Comparison of ENCODE assay signal across 8 cellular contexts in the genomic region with DNA sequence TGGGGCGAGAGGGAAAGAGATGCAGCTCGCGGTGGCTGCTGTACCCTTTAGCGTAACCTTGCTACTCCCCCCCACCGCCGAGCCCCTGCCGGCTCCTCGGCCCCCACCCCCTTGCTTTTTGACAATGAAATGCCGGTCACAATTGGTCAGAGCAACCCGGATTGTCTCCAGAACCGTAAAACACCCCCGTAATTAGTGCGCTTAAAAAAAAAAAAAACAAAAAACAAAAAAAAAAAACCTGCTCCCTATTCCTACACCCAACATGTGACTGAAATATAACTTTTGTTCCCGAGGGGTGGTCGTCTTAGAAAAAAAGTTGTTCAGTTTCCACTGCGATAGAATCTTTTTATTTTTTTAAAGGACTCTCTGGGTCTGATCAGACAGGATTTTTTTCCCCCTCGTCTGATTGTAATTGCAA. TPM values are rescaled to one million over a fixed set of nuclear protein-coding genes. Genes with fewer than 3 reads are reported as not detected.
A peak's percentile ranks its signal among the peaks of the same experiment; 100 is the strongest.
DNase-seq lines count a peak whose midpoint lies in the region; ATAC-seq and TF ChIP-seq lines count a peak whose summit lies in the region.

No MANE protein-coding gene starts in this region.

- H3K4me3 Mint-ChIP-seq in activated naive CD8-positive, alpha-beta T cell treated with anti-CD3 and anti-CD28 coated beads, Interleukin-2, amount 10 ng/mL, durations not matched to agents 7 days and 5 days: peak overlapping the region; percentile 98

- H3K4me1 ChIP-seq in heart right ventricle (peaks cover 11 to 49% (median 41%) of the 10 kb centered on the region in 9 donors), tibial nerve (peaks cover 0 to 43% (median 22%) of the 10 kb centered on the region in 4 donors)

- no peak for TF ChIP-seq EP300 in tibial nerve (IDR thresholded peaks at IDR 0.05)

- peak in 1 of 2 donors; percentile 49 for DNase-seq in heart right ventricle
- no peak for DNase-seq in Right ventricle myocardium inferior (ENCODE audit: missing footprints)
- DNase-seq in activated naive CD8-positive, alpha-beta T cell treated with anti-CD3 and anti-CD28 coated beads, Interleukin-2, amount 10 ng/mL, durations not matched to agents 7 days and 5 days: no peak
- no peak for DNase-seq in kidney epithelial cell (ENCODE audit: low read depth)
- no peak for DNase-seq in tibial nerve (ENCODE audit: low spot score in 2 of 2)
- DNase-seq in EL: no peak

- TF ChIP-seq POLR2A in tibial nerve (IDR thresholded peaks at IDR 0.05): no peak

- H3K4me3 ChIP-seq in heart right ventricle (peak overlapping the region; percentile 56 to 94 (median 88)), kidney epithelial cell (ENCODE audit: low read depth, low read length) (peak overlapping the region; percentile 91), tibial nerve (peak overlapping the region; percentile 69 to 86 (median 78))

- H3K9me3 ChIP-seq in heart right ventricle (peaks cover 0 to 5% (median 0%) of the 10 kb centered on the region in 11 donors), tibial nerve (no peaks in the 10 kb centered on the region)

- WGBS in heart right ventricle, 2 donors: 0 to 1% methylated on average over 17 of the region's 17 CpGs
- WGBS in tibial nerve, 2 donors: 0 to 1% methylated on average over 16 of the region's 17 CpGs

- POLR2A ChIA-PET in activated naive CD8-positive, alpha-beta T cell treated with anti-CD3 and anti-CD28 coated beads, Interleukin-2, amount 10 ng/mL, durations not matched to agents 7 days and 5 days (lab: Charles Lee): interaction anchor here (0.7 to 2.4 kb wide), 5 partner anchors 104 to 1075 kb away, joined by 3 to 28 read pairs (median 6); no protein-coding TSS in a partner anchor

- H3K36me3 ChIP-seq in heart right ventricle: no peaks in the 10 kb centered on the region
- H3K36me3 ChIP-seq in kidney epithelial cell (ENCODE audit: control insufficient read depth, insufficient read depth, low read length): no peaks in the 10 kb centered on the region
- H3K36me3 ChIP-seq in tibial nerve: no peaks in the 10 kb centered on the region

- H3K9me3 Mint-ChIP-seq in activated naive CD8-positive, alpha-beta T cell treated with anti-CD3 and anti-CD28 coated beads, Interleukin-2, amount 10 ng/mL, durations not matched to agents 7 days and 5 days: no peaks in the 10 kb centered on the region

- intact Hi-C loops in heart right ventricle (cut with DNase I) (loop anchor here in 8 of 10 donors (2.0 to 10.0 kb wide), 17 partner anchors 55 to 235 kb away; no protein-coding TSS in a partner anchor), Right ventricle myocardium inferior (cut with DNase I) (loop anchor here (2.0 to 5.0 kb wide), 3 partner anchors 23 to 107 kb away; no protein-coding TSS in a partner anchor)

- H3K27ac ChIP-seq in heart right ventricle (peak overlapping the region; percentile 92 to 99 (median 98)), tibial nerve (peak overlapping the region; percentile 93 to 97 (median 94))

- no peaks in the 10 kb centered on the region for H3K36me3 Mint-ChIP-seq in activated naive CD8-positive, alpha-beta T cell treated with anti-CD3 and anti-CD28 coated beads, Interleukin-2, amount 10 ng/mL, durations not matched to agents 7 days and 5 days

- TF ChIP-seq CTCF in heart right ventricle (IDR thresholded peaks at IDR 0.05) (no peak), kidney epithelial cell (IDR thresholded peaks at IDR 0.05; ENCODE audit: insufficient read depth, low read length, poor library complexity, severe bottlenecking) (no peak), tibial nerve (IDR thresholded peaks at IDR 0.05) (no peak)

- H3K27ac Mint-ChIP-seq in activated naive CD8-positive, alpha-beta T cell treated with anti-CD3 and anti-CD28 coated beads, Interleukin-2, amount 10 ng/mL, durations not matched to agents 7 days and 5 days: peak overlapping the region; percentile 98

- H3K27me3 ChIP-seq in heart right ventricle: no peaks in the 10 kb centered on the region
- H3K27me3 ChIP-seq in kidney epithelial cell (ENCODE audit: control insufficient read depth, insufficient read depth, low read length): no peaks in the 10 kb centered on the region
- no peaks in the 10 kb centered on the region for H3K27me3 ChIP-seq in tibial nerve

- H3K27me3 Mint-ChIP-seq in activated naive CD8-positive, alpha-beta T cell treated with anti-CD3 and anti-CD28 coated beads, Interleukin-2, amount 10 ng/mL, durations not matched to agents 7 days and 5 days: no peaks in the 10 kb centered on the region

- ATAC-seq in heart right ventricle: peak in 2 of 8 donors; percentile 3 to 5
- no peak for ATAC-seq in Right ventricle myocardium inferior
- ATAC-seq in activated naive CD8-positive, alpha-beta T cell treated with anti-CD3 and anti-CD28 coated beads, Interleukin-2, amount 10 ng/mL, durations not matched to agents 7 days and 5 days (ENCODE audit: low read depth): no peak
- no peak for ATAC-seq in GM21526 (IDR thresholded peaks at IDR 0.05; ENCODE audit: low FRiP score, unreplicated experiment)
- ATAC-seq in GM21390 (IDR thresholded peaks at IDR 0.05; ENCODE audit: unreplicated experiment): no peak

- H3K4me1 Mint-ChIP-seq in activated naive CD8-positive, alpha-beta T cell treated with anti-CD3 and anti-CD28 coated beads, Interleukin-2, amount 10 ng/mL, durations not matched to agents 7 days and 5 days: peaks cover 26% of the 10 kb centered on the region

RNA-seq across cellular contexts. Expression of gene ETV6, which starts 0.8 kb away (rescaled TPM):
- total RNA-seq in heart right ventricle (10 to 100 TPM in 9 of 10 donors, 1 to 10 TPM in 1; 8.5 to 33.5 (median 15.9) TPM), Right ventricle myocardium inferior (15.2 TPM), kidney epithelial cell (17.6 and 21.7 TPM in 2 replicates), tibial nerve (10 to 100 TPM in 1 of 4 donors, 1 to 10 TPM in 3; 6.7 to 14.1 (median 8.3) TPM)
- 1 to 10 TPM; 2.7 to 4.8 TPM for polyA plus RNA-seq in heart right ventricle
- total RNA-seq in activated naive CD8-positive, alpha-beta T cell treated with anti-CD3 and anti-CD28 coated beads, Interleukin-2, amount 10 ng/mL, durations not matched to agents 7 days and 5 days: 10 to 100 TPM; 22.5 to 26.0 TPM
